ENCODE assay signal across 12 cellular contexts in the genomic region with DNA sequence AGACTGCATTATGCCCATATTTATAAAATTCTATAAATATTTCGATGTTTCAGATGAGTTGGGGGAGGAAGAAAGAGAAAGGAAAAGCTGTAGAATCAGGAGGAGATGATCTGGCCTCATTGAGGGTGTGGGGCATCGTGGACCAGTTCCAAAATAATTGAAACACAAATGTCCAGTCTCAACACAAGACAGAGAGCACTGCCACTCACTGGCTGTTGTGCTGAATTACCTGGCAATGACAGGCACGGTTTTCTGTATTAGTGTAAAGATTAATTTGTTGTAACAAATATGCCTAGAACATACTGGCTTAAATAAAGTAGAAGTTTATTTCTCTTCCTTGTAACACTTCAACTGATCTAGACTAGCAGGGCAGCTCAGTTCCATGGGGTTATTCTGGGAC. TPM values are rescaled to one million over a fixed set of nuclear protein-coding genes. Genes with fewer than 3 reads are reported as not detected.
DNase-seq lines count a peak whose midpoint lies in the region; ATAC-seq and TF ChIP-seq lines count a peak whose summit lies in the region.
"Had no signal": no experiment of that assay in that cellular context is flagged by ENCODE, and none has a peak within 500 bp of the region (broad histone marks: within the 10 kb centered on the region; RNA-seq: fewer than 3 reads in every experiment).

No MANE protein-coding gene starts in this region.

- peak; percentile 13 for DNase-seq in AG08396 (ENCODE audit: low spot score)
- DNase-seq in RPMI7951 (ENCODE audit: low read depth): peak; percentile 70
- DNase-seq in fibroblast of the aortic adventitia (ENCODE audit: low read depth): peak; percentile 7
- DNase-seq in Kasumi-1 (lab: John Stamatoyannopoulos, UW): no peak
- DNase-seq in activated CD4-positive, alpha-beta T cell treated with anti-CD3 and anti-CD28 coated beads, Interleukin-2, amount 50 U/mL, for 1 hour: no peak
- DNase-seq in amniotic stem cell (lab: John Stamatoyannopoulos, UW): no peak
- DNase-seq: activated CD4-positive, alpha-beta T cell treated with anti-CD3 and anti-CD28 coated beads, Interleukin-2, amount 50 U/mL, for 48 hours; CD4-positive, CD25-positive, alpha-beta regulatory T cell; NCI-H774 had no signal

- TF ChIP-seq CTCF in GM12875 (IDR thresholded peaks at IDR 0.05; ENCODE audit: borderline replicate concordance, insufficient read depth, low read depth, low read length) (peak; percentile 18; the same call in 1 of the 2 replicates), fibroblast of the aortic adventitia (IDR thresholded peaks at IDR 0.05; ENCODE audit: insufficient read depth, low read length) (no peak)

- no peak for ATAC-seq in HG03139 (IDR thresholded peaks at IDR 0.05; ENCODE audit: unreplicated experiment)

- H3K4me3 ChIP-seq in GM12875 (ENCODE audit: low read depth, low read length) (no peak overlapping the region), fibroblast of the aortic adventitia (ENCODE audit: low read depth, low read length) (no peak overlapping the region)
- H3K4me3 ChIP-seq: coronary artery had no signal

RNA-seq across cellular contexts. Expression of gene POLE4, which starts 24.1 kb away (rescaled TPM):
- total RNA-seq in RPMI7951 (2014; rRNA removed; shearing (Covaris generic)): 85.9 and 92.8 TPM in 2 replicates
- total RNA-seq in fibroblast of the aortic adventitia (ENCODE audit: low replicate concordance): 27.4 and 44.3 TPM in 2 replicates

Comparison
In these comparisons a context has a peak if more than half of its experiments do, and no peak if none do; other contexts are left out.
1. DNase-seq: peak in AG08396 (single experiment), RPMI7951 (single experiment) and fibroblast of the aortic adventitia (single experiment); none in Kasumi-1 (0 of 2), activated CD4-positive, alpha-beta T cell treated with anti-CD3 and anti-CD28 coated beads, Interleukin-2, amount 50 U/mL, for 1 hour (single experiment) and amniotic stem cell (single experiment).